26 cellular contexts compared by ENCODE assay signal in genomic region chr1:109356959-109357358, GRCh38. TPM values are rescaled to one million over a fixed set of nuclear protein-coding genes. Genes with fewer than 3 reads are reported as not detected.
"Had no signal": no experiment of that assay in that cellular context is flagged by ENCODE, and none has a peak within 500 bp of the region (broad histone marks: within the 10 kb centered on the region; RNA-seq: fewer than 3 reads in every experiment).

No MANE protein-coding gene starts in this region.

- H3K4me1 Mint-ChIP-seq: naive thymus-derived CD8-positive, alpha-beta T cell had no signal

- H3K4me3 ChIP-seq: cardiac muscle cell, left lung, lung, spleen, thoracic aorta, vagina had no signal

- DNase-seq: activated CD4-positive, alpha-beta memory T cell treated with anti-CD3 and anti-CD28 coated beads for 36 hours; activated CD4-positive, alpha-beta T cell treated with anti-CD3 and anti-CD28 coated beads for 48 hours; activated effector memory CD4-positive, alpha-beta T cell treated with Interleukin-2 at 50 U/mL for 16 hours; activated naive CD4-positive, alpha-beta T cell treated with anti-CD3 and anti-CD28 coated beads for 36 hours; activated naive CD8-positive, alpha-beta T cell treated with anti-CD3 and anti-CD28 coated beads, Interleukin-2, amount 10 ng/mL, durations not matched to agents 7 days and 5 days; activated T-cell treated with anti-CD3 and anti-CD28 coated beads, Interleukin-2, amount 50 U/mL, for 72 hours; amygdala; hippocampal formation; kidney glomerular epithelial cell; left lung; naive thymus-derived CD8-positive, alpha-beta T cell; retina; spleen; stimulated activated CD4-positive, alpha-beta T cell treated with anti-CD3 and anti-CD28 coated beads, Interleukin-4, amount 100 ng/mL, for 1 hour; stimulated activated naive CD4-positive, alpha-beta T cell treated with Interleukin-2 at 50 U/mL for 16 hours had no signal

- H3K27me3 Mint-ChIP-seq: naive thymus-derived CD8-positive, alpha-beta T cell; progenitor cell of endocrine pancreas; type B pancreatic cell had no signal

- H3K4me3 Mint-ChIP-seq: activated CD4-positive, alpha-beta memory T cell treated with anti-CD3 and anti-CD28 coated beads for 36 hours; activated naive CD4-positive, alpha-beta T cell treated with anti-CD3 and anti-CD28 coated beads for 36 hours; activated naive CD8-positive, alpha-beta T cell treated with anti-CD3 and anti-CD28 coated beads, Interleukin-2, amount 10 ng/mL, durations not matched to agents 7 days and 5 days; activated T-cell treated with anti-CD3 and anti-CD28 coated beads, Interleukin-2, amount 50 U/mL, for 72 hours; naive thymus-derived CD8-positive, alpha-beta T cell; type B pancreatic cell had no signal

- ATAC-seq: activated T-cell treated with anti-CD3 and anti-CD28 coated beads, Interleukin-2, amount 50 U/mL, for 72 hours; left lung; naive thymus-derived CD8-positive, alpha-beta T cell had no signal

- H3K9me3 Mint-ChIP-seq: activated CD4-positive, alpha-beta memory T cell treated with anti-CD3 and anti-CD28 coated beads for 36 hours; activated naive CD4-positive, alpha-beta T cell treated with anti-CD3 and anti-CD28 coated beads for 36 hours; activated naive CD8-positive, alpha-beta T cell treated with anti-CD3 and anti-CD28 coated beads, Interleukin-2, amount 10 ng/mL, durations not matched to agents 7 days and 5 days; activated T-cell treated with anti-CD3 and anti-CD28 coated beads, Interleukin-2, amount 50 U/mL, for 72 hours; naive thymus-derived CD8-positive, alpha-beta T cell; type B pancreatic cell had no signal

- H3K36me3 Mint-ChIP-seq: activated CD4-positive, alpha-beta memory T cell treated with anti-CD3 and anti-CD28 coated beads for 36 hours; naive thymus-derived CD8-positive, alpha-beta T cell had no signal

- H3K27ac Mint-ChIP-seq: activated CD4-positive, alpha-beta memory T cell treated with anti-CD3 and anti-CD28 coated beads for 36 hours; activated naive CD4-positive, alpha-beta T cell treated with anti-CD3 and anti-CD28 coated beads for 36 hours; activated naive CD8-positive, alpha-beta T cell treated with anti-CD3 and anti-CD28 coated beads, Interleukin-2, amount 10 ng/mL, durations not matched to agents 7 days and 5 days; activated T-cell treated with anti-CD3 and anti-CD28 coated beads, Interleukin-2, amount 50 U/mL, for 72 hours; naive thymus-derived CD8-positive, alpha-beta T cell; progenitor cell of endocrine pancreas; type B pancreatic cell had no signal

RNA-seq across cellular contexts. Expression of gene MYBPHL, which starts 50.1 kb away (rescaled TPM):
- total RNA-seq: activated CD4-positive, alpha-beta memory T cell treated with anti-CD3 and anti-CD28 coated beads for 36 hours; activated naive CD4-positive, alpha-beta T cell treated with anti-CD3 and anti-CD28 coated beads for 36 hours; activated naive CD8-positive, alpha-beta T cell treated with anti-CD3 and anti-CD28 coated beads, Interleukin-2, amount 10 ng/mL, durations not matched to agents 7 days and 5 days; activated T-cell treated with anti-CD3 and anti-CD28 coated beads, Interleukin-2, amount 50 U/mL, for 72 hours; cardiac muscle cell; chondrocyte; epithelial cell of proximal tubule; fibroblast of lung; frontal cortex; naive thymus-derived CD8-positive, alpha-beta T cell; osteoblast; spleen; vagina had no signal
